1 cellular context compared by ENCODE assay signal in the genomic region with DNA sequence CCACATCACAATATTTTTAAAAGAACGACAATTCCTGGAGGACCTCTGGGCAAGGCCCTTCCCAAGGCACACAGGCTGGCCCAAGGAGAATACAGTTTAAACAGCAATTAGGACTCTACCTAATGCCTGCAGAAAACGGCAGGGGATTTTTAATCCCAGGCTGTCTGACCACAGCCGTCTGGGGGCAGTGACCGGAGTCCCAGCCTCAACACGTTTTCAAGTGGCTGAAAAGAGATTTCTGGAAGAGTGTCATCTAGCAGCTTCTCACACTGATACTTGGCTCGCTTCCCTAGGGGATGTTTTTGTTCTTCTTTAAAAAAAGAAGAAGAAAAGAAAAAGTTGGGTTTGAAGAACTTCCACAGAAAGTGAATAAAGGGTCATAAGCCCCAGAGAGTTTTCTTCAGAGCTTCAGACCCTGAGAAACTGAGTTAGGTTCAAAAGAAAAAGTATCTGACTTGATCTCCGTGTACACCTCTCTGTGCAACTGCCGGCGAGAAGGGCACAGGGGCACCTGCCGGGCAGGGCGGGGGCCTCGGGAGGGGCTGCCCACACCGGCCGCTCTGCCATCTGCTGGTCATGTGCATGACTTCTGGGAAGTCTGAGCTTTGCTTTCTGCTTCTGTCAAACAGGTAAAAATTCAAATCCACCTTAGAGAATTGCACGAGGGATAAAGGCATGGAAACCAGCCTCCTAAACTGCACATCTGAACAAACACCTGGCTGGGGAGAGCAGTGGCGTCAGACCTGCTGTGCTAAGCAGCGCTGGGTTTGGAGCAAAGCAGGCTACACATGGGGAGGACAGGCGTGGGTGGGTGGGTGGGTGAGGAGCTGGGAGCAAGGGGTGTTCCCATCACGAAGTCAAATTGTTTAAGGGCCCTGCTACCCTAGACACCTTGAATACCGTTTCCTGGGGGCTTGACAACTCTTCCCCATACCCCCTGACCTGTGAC.
TF ChIP-seq lines count a peak whose summit lies in the region.

No MANE protein-coding gene starts in this region.

TF ChIP-seq in endothelial cell of umbilical vein, 7 proteins besides CTCF, POLR2A, EP300 and RAD21:
- no peak for TF ChIP-seq FOS (IDR thresholded peaks at IDR 0.05; ENCODE audit: borderline replicate concordance, insufficient read depth, low read length)
- TF ChIP-seq EZH2 (IDR thresholded peaks at IDR 0.05; ENCODE audit: borderline replicate concordance, low read depth, low read length, severe bottlenecking) = no peak
- TF ChIP-seq GATA2 (IDR thresholded peaks at IDR 0.05; ENCODE audit: insufficient read depth, insufficient read length, low read depth, low read length) = no peak
- TF ChIP-seq MYC (IDR thresholded peaks at IDR 0.05; ENCODE audit: low read depth, low read length) = no peak
- TF ChIP-seq, protein P1, sequence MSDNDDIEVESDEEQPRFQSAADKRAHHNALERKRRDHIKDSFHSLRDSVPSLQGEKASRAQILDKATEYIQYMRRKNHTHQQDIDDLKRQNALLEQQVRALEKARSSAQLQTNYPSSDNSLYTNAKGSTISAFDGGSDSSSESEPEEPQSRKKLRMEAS (IDR thresholded peaks at IDR 0.05; ENCODE audit: insufficient read depth, insufficient read length) = no peak
- no peak for TF ChIP-seq POLR2AphosphoS5 (IDR thresholded peaks at IDR 0.05; ENCODE audit: insufficient read depth, low read depth, low read length)
- TF ChIP-seq JUN (IDR thresholded peaks at IDR 0.05; ENCODE audit: borderline replicate concordance, insufficient read depth, insufficient read length, low read depth) = no peak
